24 cellular contexts compared by ENCODE assay signal in genomic region chrX:27917713-27918500, GRCh38.
"Had no signal": no experiment of that assay in that cellular context is flagged by ENCODE, and none has a peak within 500 bp of the region (broad histone marks: within the 10 kb centered on the region; RNA-seq: fewer than 3 reads in every experiment).

No MANE protein-coding gene starts in this region.

- H3K9me2 ChIP-seq: SK-N-SH had no signal

- ATAC-seq: activated CD4-positive, alpha-beta T cell treated with anti-CD3 and anti-CD28 coated beads for 36 hours; activated T-helper 17 cell treated with anti-CD3 and anti-CD28 coated beads, Interleukin-2, amount 50 U/mL, for 72 hours; Panc1; Right ventricle myocardium inferior had no signal

- H3K4me1 ChIP-seq: colonic mucosa had no signal

- H3K36me3 ChIP-seq: colonic mucosa, WERI-Rb-1 had no signal

- DNase-seq: activated CD4-positive, alpha-beta memory T cell treated with anti-CD3 and anti-CD28 coated beads, Interleukin-2, amount 10 ng/mL, durations not matched to agents 7 days and 5 days; activated CD4-positive, alpha-beta T cell treated with anti-CD3 and anti-CD28 coated beads for 36 hours; activated CD4-positive, alpha-beta T cell treated with anti-CD3 and anti-CD28 coated beads, Interleukin-2, amount 50 U/mL, for 1 hour; activated gamma-delta T cell treated with Interleukin-2 at 50 U/mL for 16 hours; activated naive CD4-positive, alpha-beta T cell treated with anti-CD3 and anti-CD28 coated beads, Interleukin-2, amount 10 ng/mL, durations not matched to agents 7 days and 5 days; activated naive CD8-positive, alpha-beta T cell treated with anti-CD3 and anti-CD28 coated beads for 36 hours; activated T-cell treated with anti-CD3 and anti-CD28 coated beads for 4 hours; activated T-cell treated with anti-CD3 and anti-CD28 coated beads, Interleukin-2, amount 50 U/mL, for 48 hours; cerebellar nuclear complex; NCI-H146; NCI-H187 treated with DMSO at 0.1 percent for 48 hours; NCI-H2171; NCI-H2227 treated with DMSO at 0.1 percent for 48 hours; NCI-H446 treated with DMSO at 0.1 percent for 48 hours; NCI-H524 treated with DMSO at 0.1 percent for 48 hours; NCI-H774; RPMI8226; SK-N-SH; T-helper 1 cell had no signal

- H3K27me3 ChIP-seq: colonic mucosa had no signal

- H3K4me2 ChIP-seq: SK-N-SH had no signal

- H3K4me3 ChIP-seq: colonic mucosa had no signal

- H3K27ac ChIP-seq: colonic mucosa, WERI-Rb-1 had no signal

- H3K9ac ChIP-seq: SK-N-SH had no signal

- H3K9me3 ChIP-seq: colonic mucosa, SK-N-SH had no signal
